Comparison of ENCODE assay signal across 8 cellular contexts in the genomic region with DNA sequence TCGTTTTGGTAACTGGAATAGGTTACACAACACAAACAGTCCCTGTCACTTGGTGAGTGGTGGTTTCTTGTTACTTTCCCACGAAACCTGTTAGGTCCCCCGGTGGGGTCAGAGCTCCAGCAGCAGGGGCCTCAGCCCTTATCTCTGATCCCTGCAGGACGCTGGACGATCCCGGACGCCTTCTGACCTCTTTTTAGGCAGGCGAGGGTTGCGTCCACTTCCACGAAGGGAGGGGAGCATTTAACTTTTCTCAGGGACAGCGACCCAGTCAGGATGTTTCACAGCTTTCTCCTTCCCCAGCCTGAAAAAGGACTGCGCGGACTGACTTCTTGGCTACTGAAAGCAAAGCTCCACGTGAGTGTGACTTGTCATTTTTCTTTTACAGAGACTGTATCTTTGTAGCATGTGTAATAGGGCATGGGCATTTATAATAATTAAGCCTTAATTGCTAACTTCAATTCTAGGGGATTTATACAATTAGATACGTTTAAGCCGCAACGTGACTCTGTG. TPM values are rescaled to one million over a fixed set of nuclear protein-coding genes. Genes with fewer than 3 reads are reported as not detected.
DNase-seq lines count a peak whose midpoint lies in the region; ATAC-seq, FAIRE-seq and TF ChIP-seq lines count a peak whose summit lies in the region.

No MANE protein-coding gene starts in this region.

- peaks cover 0 to 20% (median 1%) of the 10 kb centered on the region in 8 donors for H3K9me3 Mint-ChIP-seq in CD4-positive, alpha-beta memory T cell
- H3K9me3 Mint-ChIP-seq in activated T-helper 17 cell treated with anti-CD3 and anti-CD28 coated beads, Interleukin-2, amount 50 U/mL, for 72 hours: no peaks in the 10 kb centered on the region

- intact Hi-C loops in CD4-positive, alpha-beta memory T cell (cut with micrococcal nuclease): no loop called here
- intact Hi-C loops in right cardiac atrium (cut with DNase I): no loop called here

- ATAC-seq in HG02870 (IDR thresholded peaks at IDR 0.05; ENCODE audit: unreplicated experiment): peak; percentile 8
- ATAC-seq in activated T-helper 17 cell treated with anti-CD3 and anti-CD28 coated beads, Interleukin-2, amount 50 U/mL, for 72 hours (replicated peaks): peak; percentile 28
- ATAC-seq in right cardiac atrium: peak; percentile 20 to 32
- ATAC-seq in HG03432 (IDR thresholded peaks at IDR 0.05; ENCODE audit: unreplicated experiment): no peak

- peak overlapping the region; percentile 91 to 98 (median 95) for H3K4me3 Mint-ChIP-seq in CD4-positive, alpha-beta memory T cell
- H3K4me3 Mint-ChIP-seq in activated T-helper 17 cell treated with anti-CD3 and anti-CD28 coated beads, Interleukin-2, amount 50 U/mL, for 72 hours: peak overlapping the region; percentile 94

- H3K27ac ChIP-seq in CD4-positive, alpha-beta memory T cell (ENCODE audit: low read depth, low read length): peak overlapping the region; percentile 48
- H3K27ac ChIP-seq in right cardiac atrium (ENCODE audit: low read length): peak overlapping the region; percentile 74

- peaks cover 23% of the 10 kb centered on the region for H3K36me3 ChIP-seq in CD4-positive, alpha-beta memory T cell (ENCODE audit: insufficient read depth, low read length)

- peak overlapping the region; percentile 35 to 90 (median 89) for H3K27ac Mint-ChIP-seq in CD4-positive, alpha-beta memory T cell
- peak overlapping the region; percentile 81 for H3K27ac Mint-ChIP-seq in activated T-helper 17 cell treated with anti-CD3 and anti-CD28 coated beads, Interleukin-2, amount 50 U/mL, for 72 hours

- CTCF ChIA-PET in CD4-positive, alpha-beta memory T cell (lab: Charles Lee; ENCODE audit: partially characterized antibody): no interaction called here

- no peak for DNase-seq in CD4-positive, alpha-beta memory T cell
- peak in 1 of 3 donors; percentile 16 for DNase-seq in right cardiac atrium
- DNase-seq in retinal pigment epithelial cell (ENCODE audit: low read depth): no peak
- no peak for DNase-seq in GM19239 (ENCODE audit: insufficient read length, low spot score)
- no peak for DNase-seq in SKM-1 (lab: John Stamatoyannopoulos, UW; ENCODE audit: unreplicated experiment)

- WGBS in right cardiac atrium: 12% methylated on average over 17 of the region's 17 CpGs

- H3K27me3 Mint-ChIP-seq in CD4-positive, alpha-beta memory T cell: no peaks in the 10 kb centered on the region
- no peaks in the 10 kb centered on the region for H3K27me3 Mint-ChIP-seq in activated T-helper 17 cell treated with anti-CD3 and anti-CD28 coated beads, Interleukin-2, amount 50 U/mL, for 72 hours

- no peaks in the 10 kb centered on the region for H3K27me3 ChIP-seq in CD4-positive, alpha-beta memory T cell (ENCODE audit: insufficient read depth, low read length)
- H3K27me3 ChIP-seq in right cardiac atrium (ENCODE audit: control insufficient read depth, insufficient read depth): no peaks in the 10 kb centered on the region

- no peak for TF ChIP-seq CTCF in retinal pigment epithelial cell (conservative IDR thresholded peaks at IDR 0.05; ENCODE audit: low read depth, low read length)

- POLR2A ChIA-PET in CD4-positive, alpha-beta memory T cell (lab: Charles Lee; ENCODE audit: partially characterized antibody): interaction anchor here (1.4 to 3.3 kb wide), 2 partner anchors 23 to 163 kb away, joined by 4 to 20 read pairs; partner anchors contain the start of genes ZNF226 and ZNF235

- peaks cover 15% of the 10 kb centered on the region for H3K4me1 ChIP-seq in CD4-positive, alpha-beta memory T cell (ENCODE audit: insufficient read depth, low read length)
- H3K4me1 ChIP-seq in right cardiac atrium (ENCODE audit: control insufficient read depth, insufficient read depth, low read length): peaks cover 1% of the 10 kb centered on the region

- peaks cover 33 to 40% of the 10 kb centered on the region in 2 donors for H3K36me3 Mint-ChIP-seq in CD4-positive, alpha-beta memory T cell
- H3K36me3 Mint-ChIP-seq in activated T-helper 17 cell treated with anti-CD3 and anti-CD28 coated beads, Interleukin-2, amount 50 U/mL, for 72 hours (ENCODE audit: low read depth): peaks cover 31% of the 10 kb centered on the region

- no peaks in the 10 kb centered on the region for H3K9me3 ChIP-seq in CD4-positive, alpha-beta memory T cell (ENCODE audit: control insufficient read depth in 1 of 2, low read length in 2 of 2)
- H3K9me3 ChIP-seq in right cardiac atrium (ENCODE audit: control insufficient read depth, low read length): no peaks in the 10 kb centered on the region

- H3K4me3 ChIP-seq in CD4-positive, alpha-beta memory T cell (ENCODE audit: low read length in 2 of 2): peak overlapping the region; percentile 90 to 97
- peak overlapping the region; percentile 97 for H3K4me3 ChIP-seq in right cardiac atrium (ENCODE audit: low read length)
- peak overlapping the region; percentile 89 for H3K4me3 ChIP-seq in retinal pigment epithelial cell (ENCODE audit: low read length)

- FAIRE-seq in GM19239 (lab: Jason Lieb, UNC): no peak

- peaks cover 7 to 32% (median 22%) of the 10 kb centered on the region in 4 donors for H3K4me1 Mint-ChIP-seq in CD4-positive, alpha-beta memory T cell
- peaks cover 6% of the 10 kb centered on the region for H3K4me1 Mint-ChIP-seq in activated T-helper 17 cell treated with anti-CD3 and anti-CD28 coated beads, Interleukin-2, amount 50 U/mL, for 72 hours

RNA-seq across cellular contexts. Expression of gene ZNF234, which starts 0.7 kb away (rescaled TPM):
- 10 to 100 TPM; 23.9 to 28.9 TPM for total RNA-seq in CD4-positive, alpha-beta memory T cell
- polyA plus RNA-seq in CD4-positive, alpha-beta memory T cell: 1 to 10 TPM; 2.2 to 7.5 TPM
- 10 to 100 TPM in 1 of 2 donors, 1 to 10 TPM in 1; 4.9 to 10.9 TPM for total RNA-seq in activated T-helper 17 cell treated with anti-CD3 and anti-CD28 coated beads, Interleukin-2, amount 50 U/mL, for 72 hours
- 10 to 100 TPM in 1 of 4 donors, 1 to 10 TPM in 3; 9.6 to 10.6 (median 9.9) TPM for total RNA-seq in right cardiac atrium
- 4.4 TPM for polyA plus RNA-seq in right cardiac atrium

RNA-seq across cellular contexts. Expression of gene ZNF226, which starts 22.8 kb away (rescaled TPM):
- total RNA-seq in CD4-positive, alpha-beta memory T cell: 10 to 100 TPM; 51.0 to 55.6 TPM
- 10 to 100 TPM; 23.4 to 25.2 TPM for polyA plus RNA-seq in CD4-positive, alpha-beta memory T cell
- total RNA-seq in activated T-helper 17 cell treated with anti-CD3 and anti-CD28 coated beads, Interleukin-2, amount 50 U/mL, for 72 hours: 10 to 100 TPM in 1 of 2 donors, 1 to 10 TPM in 1; 9.2 to 14.5 TPM
- 10 to 100 TPM; 19.4 to 23.0 (median 22.2) TPM for total RNA-seq in right cardiac atrium
- polyA plus RNA-seq in right cardiac atrium: 24.8 TPM

RNA-seq across cellular contexts. Expression of gene ZNF225, which starts 28.9 kb away (rescaled TPM):
- 10 to 100 TPM; 10.7 to 13.9 TPM for total RNA-seq in CD4-positive, alpha-beta memory T cell
- polyA plus RNA-seq in CD4-positive, alpha-beta memory T cell: 1 to 10 TPM in 1 of 2 donors, under 1 TPM in 1; 0.98 to 2.7 TPM
- total RNA-seq in activated T-helper 17 cell treated with anti-CD3 and anti-CD28 coated beads, Interleukin-2, amount 50 U/mL, for 72 hours: 1 to 10 TPM; 1.5 to 3.5 TPM
- total RNA-seq in right cardiac atrium: 1 to 10 TPM; 3.6 to 4.2 (median 3.9) TPM
- polyA plus RNA-seq in right cardiac atrium: 1.9 TPM

RNA-seq across cellular contexts. Expression of gene ZNF224, which starts 47.9 kb away (rescaled TPM):
- total RNA-seq in CD4-positive, alpha-beta memory T cell: 10 to 100 TPM; 86.9 to 91.2 TPM
- polyA plus RNA-seq in CD4-positive, alpha-beta memory T cell: 10 to 100 TPM; 10.8 to 13.0 TPM
- total RNA-seq in activated T-helper 17 cell treated with anti-CD3 and anti-CD28 coated beads, Interleukin-2, amount 50 U/mL, for 72 hours: 10 to 100 TPM; 17.5 to 29.5 TPM
- 10 to 100 TPM; 14.9 to 17.0 (median 15.9) TPM for total RNA-seq in right cardiac atrium
- 10.1 TPM for polyA plus RNA-seq in right cardiac atrium
